Comparison of ENCODE assay signal across 9 cellular contexts in genomic region chr19:40804783-40805242, GRCh38. TPM values are rescaled to one million over a fixed set of nuclear protein-coding genes. Genes with fewer than 3 reads are reported as not detected.
DNase-seq lines count a peak whose midpoint lies in the region; ATAC-seq, FAIRE-seq and TF ChIP-seq lines count a peak whose summit lies in the region.
"Had no signal": no experiment of that assay in that cellular context is flagged by ENCODE, and none has a peak within 500 bp of the region (broad histone marks: within the 10 kb centered on the region; RNA-seq: fewer than 3 reads in every experiment).

No MANE protein-coding gene starts in this region.

- DNase-seq in Right ventricle myocardium inferior (ENCODE audit: missing footprints) = no peak
- DNase-seq in left cardiac atrium = no peak
- no peak for DNase-seq in bronchial epithelial cell (ENCODE audit: low read depth)
- no peak for DNase-seq in uterus
- DNase-seq in GM20000 (ENCODE audit: low spot score) = no peak
- DNase-seq in NCI-H524 (lab: John Stamatoyannopoulos, UW) = no peak
- no peak for DNase-seq in SW 1271 (lab: John Stamatoyannopoulos, UW)

- peak; percentile 24 for TF ChIP-seq CTCF in bronchial epithelial cell (IDR thresholded peaks at IDR 0.05; ENCODE audit: insufficient read depth, low read length, severe bottlenecking)
- no peak for TF ChIP-seq CTCF in uterus (IDR thresholded peaks at IDR 0.05)
- no peak for TF ChIP-seq CTCF in GM20000 (IDR thresholded peaks at IDR 0.05; ENCODE audit: extremely low read depth, missing control alignments)

- peak overlapping the region; percentile 94 to 97 for H3K27ac ChIP-seq in uterus

- TF ChIP-seq POLR2A in uterus (IDR thresholded peaks at IDR 0.05) = no peak

- H3K9me3 ChIP-seq in mucosa of stomach (ENCODE audit: control insufficient read depth, low read length) = no peaks in the 10 kb centered on the region
- H3K9me3 ChIP-seq in uterus = no peaks in the 10 kb centered on the region

- H3K27me3 ChIP-seq in bronchial epithelial cell (ENCODE audit: control insufficient read depth, insufficient read depth, low read length) = no peaks in the 10 kb centered on the region
- H3K27me3 ChIP-seq in mucosa of stomach (ENCODE audit: control insufficient read depth, insufficient read depth, low read length) = no peaks in the 10 kb centered on the region
- H3K27me3 ChIP-seq in uterus = no peaks in the 10 kb centered on the region

- peak overlapping the region; percentile 36 for H3K9ac ChIP-seq in mucosa of stomach (ENCODE audit: low read length)

- ATAC-seq in Right ventricle myocardium inferior (peak; percentile 7), left cardiac atrium (no peak)

- no peak overlapping the region for H3K4me3 ChIP-seq in bronchial epithelial cell (ENCODE audit: low read depth, low read length)
- H3K4me3 ChIP-seq in mucosa of stomach (ENCODE audit: low read length) = no peak overlapping the region
- no peak overlapping the region for H3K4me3 ChIP-seq in uterus

- peak; percentile 76 for FAIRE-seq in bronchial epithelial cell (lab: Jason Lieb, UNC)
- FAIRE-seq: islet of Langerhans had no signal

- H3K36me3 ChIP-seq in bronchial epithelial cell (ENCODE audit: control insufficient read depth, insufficient read depth, low read length) (peaks cover 21% of the 10 kb centered on the region), mucosa of stomach (ENCODE audit: control insufficient read depth, insufficient read depth, low read length) (peaks cover 16% of the 10 kb centered on the region), uterus (no peaks in the 10 kb centered on the region)

- intact Hi-C loops in Right ventricle myocardium inferior (cut with DNase I) = loop anchor here (5.0 kb wide), 1 partner anchor 143 kb away; no protein-coding TSS in a partner anchor
- intact Hi-C loops in left cardiac atrium (cut with DNase I) = loop anchor here in 1 of 2 donors (5.0 to 10.0 kb wide), 2 partner anchors 88 to 140 kb away; partner anchors contain the start of genes COQ8B and ITPKC
- intact Hi-C loops in uterus (cut with DNase I; ENCODE audit: low total_unique reads) = loop anchor here (5.0 kb wide), 1 partner anchor 143 kb away; no protein-coding TSS in a partner anchor

- peaks cover 75% of the 10 kb centered on the region for H3K4me1 ChIP-seq in mucosa of stomach (ENCODE audit: control insufficient read depth, insufficient read depth, low read length)
- H3K4me1 ChIP-seq in uterus = peaks cover 8 to 36% of the 10 kb centered on the region in 2 donors

RNA-seq across cellular contexts. Expression of gene EGLN2, which starts 5.8 kb away (rescaled TPM):
- total RNA-seq in Right ventricle myocardium inferior (68.0 TPM), left cardiac atrium (10 to 100 TPM; 66.7 to 67.5 TPM), bronchial epithelial cell (86.1 and 91.1 TPM in 2 replicates), uterus (100 to 1,000 TPM in 1 of 4 donors, 10 to 100 TPM in 3; 33.2 to 164 (median 78.1) TPM)

RNA-seq across cellular contexts. Expression of gene RAB4B, which starts 26.8 kb away (rescaled TPM):
- 13.3 TPM for total RNA-seq in Right ventricle myocardium inferior
- 10 to 100 TPM; 15.9 to 17.5 TPM for total RNA-seq in left cardiac atrium
- total RNA-seq in bronchial epithelial cell = 7.9 and 9.2 TPM in 2 replicates
- 10 to 100 TPM in 3 of 4 donors, 1 to 10 TPM in 1; 7.4 to 26.3 (median 18.1) TPM for total RNA-seq in uterus

RNA-seq across cellular contexts. Expression of gene MIA, which starts 29.5 kb away (rescaled TPM):
- total RNA-seq in Right ventricle myocardium inferior = not detected
- total RNA-seq in left cardiac atrium = 1 to 10 TPM in 1 of 2 donors, under 1 TPM in 1; 0.97 to 1.8 TPM
- total RNA-seq in bronchial epithelial cell = 0.26 and 1.6 TPM in 2 replicates
- total RNA-seq in uterus = 1 to 10 TPM in 1 of 4 donors, not detected in 3; 2.8 TPM

RNA-seq across cellular contexts. Expression of gene CYP2A6, which starts 45.4 kb away (rescaled TPM):
- total RNA-seq in Right ventricle myocardium inferior = not detected
- not detected for total RNA-seq in left cardiac atrium
- not detected in 2 replicates for total RNA-seq in bronchial epithelial cell
- under 1 TPM in 1 of 4 donors, not detected in 3; 0.64 TPM for total RNA-seq in uterus

RNA-seq across cellular contexts. Expression of gene SNRPA, which starts 53.8 kb away (rescaled TPM):
- total RNA-seq in Right ventricle myocardium inferior = 32.4 TPM
- total RNA-seq in left cardiac atrium = 10 to 100 TPM; 23.1 to 34.9 TPM
- 19.5 and 30.3 TPM in 2 replicates for total RNA-seq in bronchial epithelial cell
- 10 to 100 TPM; 12.8 to 70.2 (median 19.0) TPM for total RNA-seq in uterus
